In genomic region chr3:186586245-186586644, GRCh38 we compare ENCODE assay signal across 11 cellular contexts. TPM values are rescaled to one million over a fixed set of nuclear protein-coding genes. Genes with fewer than 3 reads are reported as not detected.
"Had no signal": no experiment of that assay in that cellular context is flagged by ENCODE, and none has a peak within 500 bp of the region (broad histone marks: within the 10 kb centered on the region; RNA-seq: fewer than 3 reads in every experiment).

No MANE protein-coding gene starts in this region.

RNA-seq across cellular contexts. Expression of gene AHSG, which starts 26.6 kb away (rescaled TPM):
- total RNA-seq: OCI-LY7, PC-3, PC-9, Peyer's patch, Right ventricle myocardium inferior, Right ventricle myocardium superior, RPMI7951, SJCRH30, SJSA1, SK-MEL-5 had no signal
- polyA plus RNA-seq: SK-N-SH had no signal

RNA-seq across cellular contexts. Expression of gene FETUB, which starts 54.0 kb away (rescaled TPM):
- total RNA-seq: OCI-LY7, PC-3, PC-9, Peyer's patch, Right ventricle myocardium inferior, Right ventricle myocardium superior, RPMI7951, SJCRH30, SJSA1, SK-MEL-5 had no signal
